In genomic region chr19:50512112-50512998, GRCh38 we compare ENCODE assay signal across 10 cellular contexts. TPM values are rescaled to one million over a fixed set of nuclear protein-coding genes. Genes with fewer than 3 reads are reported as not detected.
A peak's percentile ranks its signal among the peaks of the same experiment; 100 is the strongest.
DNase-seq lines count a peak whose midpoint lies in the region; ATAC-seq, FAIRE-seq and TF ChIP-seq lines count a peak whose summit lies in the region.
"Had no signal": no experiment of that assay in that cellular context is flagged by ENCODE, and none has a peak within 500 bp of the region (broad histone marks: within the 10 kb centered on the region; RNA-seq: fewer than 3 reads in every experiment).

No MANE protein-coding gene starts in this region.

- no peak for TF ChIP-seq POLR2A in H1 (IDR thresholded peaks at IDR 0.05; ENCODE audit: control extremely low read depth in 1 of 2, low read depth in 2 of 2, low read length in 2 of 2)

- peak; percentile 16 for DNase-seq in NCI-H146 (lab: John Stamatoyannopoulos, UW)
- DNase-seq in NCI-H146 treated with DMSO at 0.1 percent for 48 hours (lab: John Stamatoyannopoulos, UW; ENCODE audit: unreplicated experiment): no peak
- DNase-seq in H1 (ENCODE audit: low read depth in 1 of 2, low spot score in 2 of 2): no peak
- no peak for DNase-seq in smooth muscle cell (lab: John Stamatoyannopoulos, UW; ENCODE audit: unreplicated experiment)
- no peak for DNase-seq in NCI-H82 (lab: John Stamatoyannopoulos, UW)
- DNase-seq: activated T-cell treated with anti-CD3 and anti-CD28 coated beads, Interleukin-2, amount 50 U/mL, for 24 hours; hippocampal formation; NCI-H774 had no signal

- no peak overlapping the region for H4K91ac ChIP-seq in H1 (replicated peaks; ENCODE audit: insufficient read length, low read length)

- H2BK120ac ChIP-seq in H1 (replicated peaks; ENCODE audit: low read depth, low read length): no peak overlapping the region

- H3K27me3 ChIP-seq in H1 (replicated peaks in 1 of 4; ENCODE audit: control insufficient read depth in 3 of 4, extremely low read depth in 1 of 4, insufficient read depth in 3 of 4, low read length in 3 of 4) (peaks cover 0 to 24% (median 14%) of the 10 kb centered on the region in 4 experiments; a peak in 6 of 7 replicates), smooth muscle cell (ENCODE audit: low read depth) (no peaks in the 10 kb centered on the region)

- no peaks in the 10 kb centered on the region for H3F3A ChIP-seq in smooth muscle cell (ENCODE audit: low read depth)

- peak overlapping the region; percentile 57 to 66; a peak in 1 of 4 replicates for H3K4me2 ChIP-seq in H1 (ENCODE audit: insufficient read depth in 1 of 2, low read depth in 2 of 2, low read length in 2 of 2)
- H3K4me2 ChIP-seq in smooth muscle cell: peak overlapping the region; percentile 79

- no peak for ATAC-seq in HG02571 (IDR thresholded peaks at IDR 0.05; ENCODE audit: unreplicated experiment)

- WGBS in H1 (ENCODE audit: extremely low coverage in 1 of 2, insufficient coverage in 1 of 2, insufficient read length in 1 of 2, insufficient replicate concordance in 2 of 2, low coverage in 1 of 2, low lambda C conversion rate in 2 of 2, missing lambda C conversion rate in 1 of 2), 2 experiments: 91% methylated on average over 35 of the region's 36 CpGs; no CpG with 5 or more reads in 1 of the 2 experiments
- 91% methylated on average over 36 of the region's 36 CpGs for WGBS in smooth muscle cell (ENCODE audit: low lambda C conversion rate)

- H2BK5ac ChIP-seq in H1 (ENCODE audit: low read depth, low read length): no peak overlapping the region

- TF ChIP-seq RAD21 in H1 (IDR thresholded peaks at IDR 0.05 in 1 of 2, conservative IDR thresholded peaks at IDR 0.05 in 1 of 2; ENCODE audit: low read depth in 2 of 2, low read length in 2 of 2): no peak

- H3K79me1 ChIP-seq in H1 (ENCODE audit: low read depth, low read length): no peaks in the 10 kb centered on the region

- H3K4ac ChIP-seq in H1 (replicated peaks; ENCODE audit: insufficient read length, low read depth, low read length): no peak overlapping the region

- H3K36me3 ChIP-seq in H1 (ENCODE audit: control insufficient read depth in 2 of 4, insufficient read depth in 4 of 4, low read length in 3 of 4) (peaks cover 0 to under 1% (median 0%) of the 10 kb centered on the region in 4 experiments; a peak in 1 of 8 replicates), smooth muscle cell (ENCODE audit: low read depth) (no peaks in the 10 kb centered on the region)

- no peak overlapping the region for H3K14ac ChIP-seq in H1 (ENCODE audit: insufficient read length)

- H3K27ac ChIP-seq in H1 (ENCODE audit: low read depth, low read length): no peak overlapping the region
- no peak overlapping the region for H3K27ac ChIP-seq in smooth muscle cell (ENCODE audit: low read depth)

- no peak overlapping the region for H2BK15ac ChIP-seq in H1 (ENCODE audit: low read length)

- H3K56ac ChIP-seq in H1 (replicated peaks; ENCODE audit: insufficient read length, low read depth, low read length): no peak overlapping the region

- no peak overlapping the region for H4K5ac ChIP-seq in H1 (ENCODE audit: insufficient read length, low read depth, low read length)

- TF ChIP-seq CTCF in H1 (IDR thresholded peaks at IDR 0.05; ENCODE audit: control extremely low read depth in 1 of 3, insufficient read depth in 1 of 3, low read depth in 1 of 3, low read length in 3 of 3) (no peak), smooth muscle cell (IDR thresholded peaks at IDR 0.05; ENCODE audit: borderline replicate concordance, insufficient read depth, poor library complexity, severe bottlenecking) (no peak)

- peak overlapping the region; percentile 43 for H4K8ac ChIP-seq in H1 (ENCODE audit: extremely low read depth, insufficient read depth, low read length)

- H3K23ac ChIP-seq in H1 (ENCODE audit: insufficient read length): no peak overlapping the region

- no peaks in the 10 kb centered on the region; the same call in 1 of the 2 replicates for H3K23me2 ChIP-seq in H1 (ENCODE audit: low read depth, low read length)

- no peak overlapping the region for H3K18ac ChIP-seq in H1 (ENCODE audit: extremely low read depth, low read length)

- H2BK12ac ChIP-seq in H1 (ENCODE audit: low read depth, low read length): no peak overlapping the region

- CTCF ChIA-PET in H1 (lab: Charles Lee; ENCODE audit: partially characterized antibody): interaction anchor here (0.6 to 19.3 kb wide), 6 partner anchors 12 to 170 kb away, joined by 3 to 206 read pairs (median 4); no protein-coding TSS in a partner anchor

- H3K9me3 ChIP-seq in H1 (ENCODE audit: insufficient read depth in 2 of 2, low read depth in 1 of 2, low read length in 1 of 2) (no peaks in the 10 kb centered on the region), smooth muscle cell (replicated peaks; ENCODE audit: low read depth) (no peaks in the 10 kb centered on the region)

- peak overlapping the region in 1 of 4 experiments; percentile 62; a peak in 2 of 8 replicates for H3K4me3 ChIP-seq in H1 (ENCODE audit: extremely low read depth in 1 of 4, insufficient read depth in 2 of 4, low read depth in 3 of 4, low read length in 4 of 4)
- peak overlapping the region; percentile 74 for H3K4me3 ChIP-seq in smooth muscle cell

- no peaks in the 10 kb centered on the region for H3K79me2 ChIP-seq in H1 (ENCODE audit: control insufficient read depth in 1 of 2, insufficient read depth in 2 of 2, low read length in 2 of 2)
- no peaks in the 10 kb centered on the region for H3K79me2 ChIP-seq in smooth muscle cell (ENCODE audit: low read depth)

- TF ChIP-seq EP300 in H1 (IDR thresholded peaks at IDR 0.05; ENCODE audit: borderline replicate concordance in 1 of 2, low read depth in 2 of 2, low read length in 2 of 2): no peak

- H3K9ac ChIP-seq in H1 (replicated peaks in 1 of 4; ENCODE audit: extremely low read depth in 1 of 4, low read depth in 3 of 4, low read length in 3 of 4): no peak overlapping the region
- no peak overlapping the region for H3K9ac ChIP-seq in smooth muscle cell (ENCODE audit: low read depth)

- H3K4me1 ChIP-seq in H1 (replicated peaks in 1 of 4; ENCODE audit: control insufficient read depth in 3 of 4, insufficient read depth in 4 of 4, low read length in 3 of 4): peaks cover 0 to 6% (median 4%) of the 10 kb centered on the region in 4 experiments; a peak in 4 of 7 replicates
- peaks cover 4% of the 10 kb centered on the region for H3K4me1 ChIP-seq in smooth muscle cell (ENCODE audit: low read depth)

- H4K20me1 ChIP-seq in H1 (replicated peaks in 1 of 2; ENCODE audit: control insufficient read depth in 1 of 2, insufficient read depth in 2 of 2, low read length in 2 of 2) (peaks cover 1 to 3% of the 10 kb centered on the region in 2 experiments), smooth muscle cell (ENCODE audit: low read depth) (no peaks in the 10 kb centered on the region)

- no peak overlapping the region for H2AK5ac ChIP-seq in H1 (ENCODE audit: low read depth, low read length)

- FAIRE-seq in H1 (lab: Jason Lieb, UNC): no peak
- FAIRE-seq: A204.1 had no signal

- no peak overlapping the region for H2BK20ac ChIP-seq in H1 (ENCODE audit: low read length)

- H2AFZ ChIP-seq in H1 (ENCODE audit: low read length) (no peak overlapping the region), smooth muscle cell (ENCODE audit: low read depth) (no peak overlapping the region)

- POLR2A ChIA-PET in H1 (lab: Charles Lee; ENCODE audit: partially characterized antibody): interaction anchor here (0.9 to 1.6 kb wide), 7 partner anchors 17 to 292 kb away, joined by 3 to 8 read pairs (median 3); no protein-coding TSS in a partner anchor

RNA-seq across cellular contexts. Expression of gene ASPDH, which starts 1.4 kb away (rescaled TPM):
- total RNA-seq in H1 (2021; fragmentation: NEBNext Ultra II Directional; extraction: Animal tissue kit (Norgen Biotek cat#: 25700)): not detected in 2 replicates
- polyA plus RNA-seq in H1 (2011; rRNA removed): not detected in 2 replicates
- 0.21 TPM for polyA plus RNA-seq in H1 (2011; cell fraction: cytosol; rRNA removed)
- not detected for polyA plus RNA-seq in H1 (2011; cell fraction: nucleus; rRNA removed)
- 0.34 TPM in 1 of 4 replicates, not detected in the others for polyA plus RNA-seq in H1 (2012, experiment 1 of 2)
- polyA plus RNA-seq in H1 (2012, experiment 2 of 2): not detected
- not detected for polyA plus RNA-seq in H1 (2013, experiment 1 of 2)
- polyA plus RNA-seq in H1 (2013, experiment 2 of 2): not detected
- not detected in 2 replicates for polyA minus RNA-seq in H1 (2011; rRNA and poly(A)+ RNA removed)
- not detected for polyA minus RNA-seq in H1 (2011; cell fraction: cytosol; rRNA and poly(A)+ RNA removed)
- not detected for polyA minus RNA-seq in H1 (2011; cell fraction: nucleus; rRNA and poly(A)+ RNA removed)
- not detected in 2 replicates for total RNA-seq in smooth muscle cell
- polyA plus RNA-seq in smooth muscle cell: 0.89 TPM in 1 of 2 replicates, not detected in the other

RNA-seq across cellular contexts. Expression of gene JOSD2, which starts 1.4 kb away (rescaled TPM):
- 1.9 and 3.6 TPM in 2 replicates for total RNA-seq in H1 (2021; fragmentation: NEBNext Ultra II Directional; extraction: Animal tissue kit (Norgen Biotek cat#: 25700))
- polyA plus RNA-seq in H1 (2011; rRNA removed): 5.6 and 6.6 TPM in 2 replicates
- polyA plus RNA-seq in H1 (2011; cell fraction: cytosol; rRNA removed): 5.1 TPM
- polyA plus RNA-seq in H1 (2011; cell fraction: nucleus; rRNA removed): 3.1 TPM
- 3.2 to 5.8 TPM (median 4.1 TPM) in 4 replicates for polyA plus RNA-seq in H1 (2012, experiment 1 of 2)
- 6.1 TPM for polyA plus RNA-seq in H1 (2012, experiment 2 of 2)
- polyA plus RNA-seq in H1 (2013, experiment 1 of 2): 1.4 TPM
- 2.0 TPM for polyA plus RNA-seq in H1 (2013, experiment 2 of 2)
- 0.22 and 0.24 TPM in 2 replicates for polyA minus RNA-seq in H1 (2011; rRNA and poly(A)+ RNA removed)
- 3.0 TPM for polyA minus RNA-seq in H1 (2011; cell fraction: cytosol; rRNA and poly(A)+ RNA removed)
- polyA minus RNA-seq in H1 (2011; cell fraction: nucleus; rRNA and poly(A)+ RNA removed): 3.1 TPM
- 17.1 and 32.0 TPM in 2 replicates for total RNA-seq in smooth muscle cell
- 77.6 and 85.1 TPM in 2 replicates for polyA plus RNA-seq in smooth muscle cell

RNA-seq across cellular contexts. Expression of gene GARIN5A, which starts 35.7 kb away (rescaled TPM):
- total RNA-seq in H1 (2021; fragmentation: NEBNext Ultra II Directional; extraction: Animal tissue kit (Norgen Biotek cat#: 25700)): 8.1 and 9.1 TPM in 2 replicates
- polyA plus RNA-seq in H1 (2011; rRNA removed) (18.5 and 31.5 TPM in 2 replicates), smooth muscle cell (2.1 and 3.7 TPM in 2 replicates)
- 17.2 TPM for polyA plus RNA-seq in H1 (2011; cell fraction: cytosol; rRNA removed)
- polyA plus RNA-seq in H1 (2011; cell fraction: nucleus; rRNA removed): 18.7 TPM
- 6.0 to 10.7 TPM (median 8.0 TPM) in 4 replicates for polyA plus RNA-seq in H1 (2012, experiment 1 of 2)
- polyA plus RNA-seq in H1 (2012, experiment 2 of 2): 10.8 TPM
- 10.7 TPM for polyA plus RNA-seq in H1 (2013, experiment 1 of 2)
- polyA plus RNA-seq in H1 (2013, experiment 2 of 2): 10.1 TPM
- 1.7 and 2.5 TPM in 2 replicates for polyA minus RNA-seq in H1 (2011; rRNA and poly(A)+ RNA removed)
- 5.8 TPM for polyA minus RNA-seq in H1 (2011; cell fraction: cytosol; rRNA and poly(A)+ RNA removed)
- 4.2 TPM for polyA minus RNA-seq in H1 (2011; cell fraction: nucleus; rRNA and poly(A)+ RNA removed)
- 1.7 and 4.1 TPM in 2 replicates for total RNA-seq in smooth muscle cell

RNA-seq across cellular contexts. Expression of gene EMC10, which starts 36.0 kb away (rescaled TPM):
- total RNA-seq in H1 (2021; fragmentation: NEBNext Ultra II Directional; extraction: Animal tissue kit (Norgen Biotek cat#: 25700)): 103 and 105 TPM in 2 replicates
- 77.6 and 107 TPM in 2 replicates for polyA plus RNA-seq in H1 (2011; rRNA removed)
- polyA plus RNA-seq in H1 (2011; cell fraction: cytosol; rRNA removed): 75.9 TPM
- 70.6 TPM for polyA plus RNA-seq in H1 (2011; cell fraction: nucleus; rRNA removed)
- 56.1 to 88.6 TPM (median 80.3 TPM) in 4 replicates for polyA plus RNA-seq in H1 (2012, experiment 1 of 2)
- polyA plus RNA-seq in H1 (2012, experiment 2 of 2): 93.7 TPM
- polyA plus RNA-seq in H1 (2013, experiment 1 of 2): 103 TPM
- 124 TPM for polyA plus RNA-seq in H1 (2013, experiment 2 of 2)
- polyA minus RNA-seq in H1 (2011; rRNA and poly(A)+ RNA removed): 12.5 and 15.9 TPM in 2 replicates
- 45.6 TPM for polyA minus RNA-seq in H1 (2011; cell fraction: cytosol; rRNA and poly(A)+ RNA removed)
- polyA minus RNA-seq in H1 (2011; cell fraction: nucleus; rRNA and poly(A)+ RNA removed): 21.1 TPM
- total RNA-seq in smooth muscle cell: 49.0 and 51.7 TPM in 2 replicates
- 18.0 and 22.0 TPM in 2 replicates for polyA plus RNA-seq in smooth muscle cell

RNA-seq across cellular contexts. Expression of gene LRRC4B, which starts 55.9 kb away (rescaled TPM):
- total RNA-seq in H1 (2021; fragmentation: NEBNext Ultra II Directional; extraction: Animal tissue kit (Norgen Biotek cat#: 25700)): 11.5 and 13.4 TPM in 2 replicates
- polyA plus RNA-seq in H1 (2011; rRNA removed): 20.8 and 21.2 TPM in 2 replicates
- 12.4 TPM for polyA plus RNA-seq in H1 (2011; cell fraction: cytosol; rRNA removed)
- 13.5 TPM for polyA plus RNA-seq in H1 (2011; cell fraction: nucleus; rRNA removed)
- 9.8 to 18.5 TPM (median 14.7 TPM) in 4 replicates for polyA plus RNA-seq in H1 (2012, experiment 1 of 2)
- 10.8 TPM for polyA plus RNA-seq in H1 (2012, experiment 2 of 2)
- 8.9 TPM for polyA plus RNA-seq in H1 (2013, experiment 1 of 2)
- 8.8 TPM for polyA plus RNA-seq in H1 (2013, experiment 2 of 2)
- polyA minus RNA-seq in H1 (2011; rRNA and poly(A)+ RNA removed): 7.2 and 9.8 TPM in 2 replicates
- polyA minus RNA-seq in H1 (2011; cell fraction: cytosol; rRNA and poly(A)+ RNA removed): 17.0 TPM
- 8.6 TPM for polyA minus RNA-seq in H1 (2011; cell fraction: nucleus; rRNA and poly(A)+ RNA removed)
- 8.6 and 10.1 TPM in 2 replicates for total RNA-seq in smooth muscle cell
- 1.7 and 2.2 TPM in 2 replicates for polyA plus RNA-seq in smooth muscle cell
